In genomic region chr2:119486196-119486827, GRCh38 we compare ENCODE assay signal across 1 cellular context.
A peak's percentile ranks its signal among the peaks of the same experiment; 100 is the strongest.
TF ChIP-seq lines count a peak whose summit lies in the region.

No MANE protein-coding gene starts in this region.

TF ChIP-seq in K562, 482 proteins besides CTCF, POLR2A, EP300 and RAD21:
- no peak for TF ChIP-seq MBD1 (CRISPR knock-in tag; IDR thresholded peaks at IDR 0.05)
- peak; percentile 49 for TF ChIP-seq TCF3 (CRISPR knock-in tag; IDR thresholded peaks at IDR 0.05)
- peak in 1 of 2 experiments; percentile 42; a peak in 1 of 4 replicates for TF ChIP-seq FOXA3 (CRISPR knock-in tag; conservative IDR thresholded peaks at IDR 0.05 in 1 of 2, IDR thresholded peaks at IDR 0.05 in 1 of 2)
- TF ChIP-seq RBM25 (IDR thresholded peaks at IDR 0.05; ENCODE audit: low read depth, low read length, severe bottlenecking), result peak; percentile 15
- TF ChIP-seq ZNF175 (CRISPR knock-in tag; IDR thresholded peaks at IDR 0.05; ENCODE audit: low read depth), result no peak
- TF ChIP-seq ID3 (CRISPR knock-in tag; IDR thresholded peaks at IDR 0.05), result no peak
- TF ChIP-seq ID3 (tag; IDR thresholded peaks at IDR 0.05), result peak; percentile 39; the same call in 1 of the 2 replicates
- peak; percentile 23; the same call in 1 of the 2 replicates for TF ChIP-seq NCOR1 (IDR thresholded peaks at IDR 0.05)
- peak in 1 of 2 experiments; percentile 40; a peak in 1 of 4 replicates for TF ChIP-seq HDAC1 (IDR thresholded peaks at IDR 0.05)
- TF ChIP-seq RCOR1 (IDR thresholded peaks at IDR 0.05; ENCODE audit: borderline replicate concordance in 1 of 2, low read depth in 2 of 2, low read length in 2 of 2), result peak in 1 of 2 experiments; percentile 85; a peak in 2 of 4 replicates
- TF ChIP-seq TAL1 (IDR thresholded peaks at IDR 0.05), result peak; percentile 49; the same call in 1 of the 2 replicates
- peak; percentile 82 to 86 for TF ChIP-seq KDM1A (IDR thresholded peaks at IDR 0.05)
- no peak for TF ChIP-seq POLR2B (IDR thresholded peaks at IDR 0.05; ENCODE audit: low read depth, partially characterized antibody)
- TF ChIP-seq CBFA2T3 (IDR thresholded peaks at IDR 0.05), result peak; percentile 66
